16 cellular contexts compared by ENCODE assay signal in genomic region chr15:54687628-54688027, GRCh38.
"Had no signal": no experiment of that assay in that cellular context is flagged by ENCODE, and none has a peak within 500 bp of the region (broad histone marks: within the 10 kb centered on the region; RNA-seq: fewer than 3 reads in every experiment).

No MANE protein-coding gene starts in this region.

- H3K4me1 ChIP-seq: heart left ventricle, neural progenitor cell had no signal

- H2AFZ ChIP-seq: neural progenitor cell had no signal

- DNase-seq: activated CD4-positive, CD25-positive, alpha-beta regulatory T cell treated with anti-CD3 and anti-CD28 coated beads, Interleukin-2, amount 50 U/mL, for 72 hours; activated naive CD8-positive, alpha-beta T cell treated with anti-CD3 and anti-CD28 coated beads for 36 hours; amygdala; central memory CD4-positive, alpha-beta T cell; effector memory CD8-positive, alpha-beta T cell; heart left ventricle; immature natural killer cell; naive B cell; stimulated activated CD4-positive, alpha-beta T cell treated with anti-CD3 and anti-CD28 coated beads, Interleukin-2, amount 100 ng/mL, for 48 hours; T1000 had no signal

- H3K36me3 ChIP-seq: heart left ventricle, neural progenitor cell had no signal

- H3K4me2 ChIP-seq: neural progenitor cell had no signal

- ATAC-seq: effector memory CD8-positive, alpha-beta T cell; heart left ventricle; stimulated activated memory B cell treated with anti-CD40 and anti-IgM and Interleukin-4, amounts not matched to agents 10 μg/mL and 1 μg/mL and 100 μg/mL, for 72 hours had no signal

- FAIRE-seq: frontal cortex, urothelium cell line had no signal

- H3K9ac ChIP-seq: neural progenitor cell had no signal

- H3K27me3 ChIP-seq: heart left ventricle, neural progenitor cell had no signal

- H3K27ac ChIP-seq: coronary artery, epithelial cell of prostate, heart left ventricle, neural progenitor cell had no signal

- H3K9me3 ChIP-seq: heart left ventricle had no signal

- H3K4me3 ChIP-seq: coronary artery, heart left ventricle, neural progenitor cell had no signal
